ENCODE assay signal across 15 cellular contexts in genomic region chr11:20501252-20501651, GRCh38.
DNase-seq lines count a peak whose midpoint lies in the region; ATAC-seq and TF ChIP-seq lines count a peak whose summit lies in the region.
"Had no signal": no experiment of that assay in that cellular context is flagged by ENCODE, and none has a peak within 500 bp of the region (broad histone marks: within the 10 kb centered on the region; RNA-seq: fewer than 3 reads in every experiment).

No MANE protein-coding gene starts in this region.

- H3K4me1 Mint-ChIP-seq in activated CD4-positive, alpha-beta T cell treated with anti-CD3 and anti-CD28 coated beads for 36 hours, result no peaks in the 10 kb centered on the region
- H3K4me1 Mint-ChIP-seq in osteocyte (ENCODE audit: unreplicated experiment) (no peaks in the 10 kb centered on the region), GM23338 (peaks cover 28% of the 10 kb centered on the region)
- H3K4me1 Mint-ChIP-seq: activated naive CD4-positive, alpha-beta T cell treated with anti-CD3 and anti-CD28 coated beads, Interleukin-2, amount 10 ng/mL, durations not matched to agents 7 days and 5 days had no signal

- H3K36me3 Mint-ChIP-seq in activated CD4-positive, alpha-beta T cell treated with anti-CD3 and anti-CD28 coated beads for 36 hours (ENCODE audit: low read depth), result peaks cover 44% of the 10 kb centered on the region
- H3K36me3 Mint-ChIP-seq in osteocyte (ENCODE audit: unreplicated experiment), result peaks cover 18% of the 10 kb centered on the region
- H3K36me3 Mint-ChIP-seq in GM23338 (ENCODE audit: low read depth), result peaks cover 3% of the 10 kb centered on the region; the same call in 1 of the 3 replicates

- no peak for TF ChIP-seq CTCF in osteocyte (IDR thresholded peaks at IDR 0.05)
- TF ChIP-seq CTCF in transverse colon (IDR thresholded peaks at IDR 0.05), result no peak
- TF ChIP-seq CTCF in GM23338 (conservative IDR thresholded peaks at IDR 0.05; ENCODE audit: low read depth in 2 of 2), result no peak

- H3K36me3 ChIP-seq in transverse colon (no peaks in the 10 kb centered on the region), GM23338 (ENCODE audit: insufficient read depth) (no peaks in the 10 kb centered on the region), aorta (ENCODE audit: control insufficient read depth in 1 of 2, insufficient read depth in 2 of 2, low read length in 1 of 2) (peaks cover 0 to 2% of the 10 kb centered on the region in 2 donors)
- H3K36me3 ChIP-seq: breast epithelium had no signal

- CTCF ChIA-PET in activated CD4-positive, alpha-beta T cell treated with anti-CD3 and anti-CD28 coated beads for 36 hours (lab: Charles Lee), result interaction anchor here (1.2 kb wide), 1 partner anchor 12 kb away, joined by 3 read pairs; no protein-coding TSS in a partner anchor

- no peak for ATAC-seq in activated CD4-positive, alpha-beta T cell treated with anti-CD3 and anti-CD28 coated beads for 36 hours
- ATAC-seq in GM21717 (IDR thresholded peaks at IDR 0.05; ENCODE audit: unreplicated experiment) (peak; percentile 56), HG03354 (IDR thresholded peaks at IDR 0.05; ENCODE audit: poor library complexity, severe bottlenecking, unreplicated experiment) (peak; percentile 88), GM23338 (no peak), aorta (ENCODE audit: low FRiP score) (no peak)

- no peaks in the 10 kb centered on the region for H3K9me3 ChIP-seq in transverse colon
- no peaks in the 10 kb centered on the region for H3K9me3 ChIP-seq in aorta (ENCODE audit: control insufficient read depth, low read length)
- H3K9me3 ChIP-seq: breast epithelium had no signal

- no peaks in the 10 kb centered on the region for H3K79me2 ChIP-seq in GM23338 (replicated peaks; ENCODE audit: insufficient read depth)

- intact Hi-C loops in activated CD4-positive, alpha-beta T cell treated with anti-CD3 and anti-CD28 coated beads for 36 hours (cut with DNase I, micrococcal nuclease), result no loop called here
- intact Hi-C loops in transverse colon (cut with DNase I; ENCODE audit: low total_unique reads), result no loop called here
- intact Hi-C loops in aorta (cut with DNase I), result no loop called here

- no peak for DNase-seq in activated CD4-positive, alpha-beta T cell treated with anti-CD3 and anti-CD28 coated beads for 36 hours
- no peak for DNase-seq in activated CD4-positive, alpha-beta T cell treated with anti-CD3 and anti-CD28 coated beads for 48 hours
- no peak for DNase-seq in osteocyte (ENCODE audit: extremely low spot score, unreplicated experiment)
- no peak for DNase-seq in transverse colon
- DNase-seq in GM23338 (ENCODE audit: low spot score), result no peak
- no peak for DNase-seq in aorta
- DNase-seq: 8988T; activated naive CD4-positive, alpha-beta T cell treated with anti-CD3 and anti-CD28 coated beads, Interleukin-2, amount 10 ng/mL, durations not matched to agents 7 days and 5 days; effector CD4-positive, alpha-beta T cell; GF-D8; MM.1S; NCI-H2171 treated with DMSO at 0.1 percent for 48 hours had no signal

- in situ Hi-C loops in transverse colon (cut with MboI; ENCODE audit: low pct_ligation_motif_present in 1 of 4, low pct_unique_long_range_greater_than_20kb in 1 of 4, low sequenced_read_pairs in 3 of 4), result no loop called here

- H3K4me3 Mint-ChIP-seq in activated CD4-positive, alpha-beta T cell treated with anti-CD3 and anti-CD28 coated beads for 36 hours, result no peak overlapping the region
- H3K4me3 Mint-ChIP-seq in osteocyte (ENCODE audit: unreplicated experiment) (no peak overlapping the region), GM23338 (no peak overlapping the region)
- H3K4me3 Mint-ChIP-seq: activated naive CD4-positive, alpha-beta T cell treated with anti-CD3 and anti-CD28 coated beads, Interleukin-2, amount 10 ng/mL, durations not matched to agents 7 days and 5 days had no signal

- H2AFZ ChIP-seq in GM23338, result no peak overlapping the region

- no peaks in the 10 kb centered on the region for H3F3A ChIP-seq in GM23338 (replicated peaks; ENCODE audit: low read depth)

- TF ChIP-seq EP300 in transverse colon (IDR thresholded peaks at IDR 0.05; ENCODE audit: low read depth), result no peak

- H3K4me2 ChIP-seq in GM23338, result no peak overlapping the region

- H3K4me3 ChIP-seq in transverse colon (no peak overlapping the region), GM23338 (no peak overlapping the region), aorta (ENCODE audit: low read length in 2 of 2) (no peak overlapping the region)
- H3K4me3 ChIP-seq: breast epithelium had no signal

- H3K27ac Mint-ChIP-seq in activated CD4-positive, alpha-beta T cell treated with anti-CD3 and anti-CD28 coated beads for 36 hours, result peak overlapping the region; percentile 63
- H3K27ac Mint-ChIP-seq in osteocyte (ENCODE audit: unreplicated experiment) (peak overlapping the region; percentile 4), GM23338 (no peak overlapping the region)
- H3K27ac Mint-ChIP-seq: activated naive CD4-positive, alpha-beta T cell treated with anti-CD3 and anti-CD28 coated beads, Interleukin-2, amount 10 ng/mL, durations not matched to agents 7 days and 5 days had no signal

- no peaks in the 10 kb centered on the region for H3K4me1 ChIP-seq in transverse colon
- H3K4me1 ChIP-seq in GM23338 (ENCODE audit: insufficient read depth), result peaks cover 17% of the 10 kb centered on the region
- H3K4me1 ChIP-seq in aorta (ENCODE audit: control insufficient read depth in 1 of 2, insufficient read depth in 2 of 2, low read length in 2 of 2), result peaks cover 0 to 1% of the 10 kb centered on the region in 2 donors
- H3K4me1 ChIP-seq: breast epithelium had no signal

- POLR2A ChIA-PET in activated CD4-positive, alpha-beta T cell treated with anti-CD3 and anti-CD28 coated beads for 36 hours (lab: Charles Lee), result no interaction called here

- no peaks in the 10 kb centered on the region for H3K9me2 ChIP-seq in GM23338 (ENCODE audit: insufficient read depth)

- no peaks in the 10 kb centered on the region for H3K27me3 Mint-ChIP-seq in activated CD4-positive, alpha-beta T cell treated with anti-CD3 and anti-CD28 coated beads for 36 hours
- no peaks in the 10 kb centered on the region for H3K27me3 Mint-ChIP-seq in osteocyte (ENCODE audit: unreplicated experiment)
- H3K27me3 Mint-ChIP-seq in GM23338 (ENCODE audit: insufficient read depth, low read depth, poor library complexity), result no peaks in the 10 kb centered on the region
- H3K27me3 Mint-ChIP-seq: activated naive CD4-positive, alpha-beta T cell treated with anti-CD3 and anti-CD28 coated beads, Interleukin-2, amount 10 ng/mL, durations not matched to agents 7 days and 5 days had no signal

- no peak overlapping the region for H3K27ac ChIP-seq in transverse colon
- no peak overlapping the region for H3K27ac ChIP-seq in GM23338 (ENCODE audit: low read depth)
- no peak overlapping the region for H3K27ac ChIP-seq in aorta (ENCODE audit: low read depth in 1 of 2, low read length in 2 of 2)
- H3K27ac ChIP-seq: breast epithelium had no signal

- no peak for TF ChIP-seq POLR2A in transverse colon (IDR thresholded peaks at IDR 0.05)

- no peaks in the 10 kb centered on the region for H3K9me3 Mint-ChIP-seq in activated CD4-positive, alpha-beta T cell treated with anti-CD3 and anti-CD28 coated beads for 36 hours (ENCODE audit: low read depth)
- H3K9me3 Mint-ChIP-seq in osteocyte (ENCODE audit: unreplicated experiment), result no peaks in the 10 kb centered on the region
- no peaks in the 10 kb centered on the region for H3K9me3 Mint-ChIP-seq in GM23338
- H3K9me3 Mint-ChIP-seq: activated naive CD4-positive, alpha-beta T cell treated with anti-CD3 and anti-CD28 coated beads, Interleukin-2, amount 10 ng/mL, durations not matched to agents 7 days and 5 days had no signal

- no peaks in the 10 kb centered on the region for H3K27me3 ChIP-seq in transverse colon
- H3K27me3 ChIP-seq in GM23338 (ENCODE audit: insufficient read depth), result no peaks in the 10 kb centered on the region
- no peaks in the 10 kb centered on the region for H3K27me3 ChIP-seq in aorta (ENCODE audit: control insufficient read depth in 1 of 2, insufficient read depth in 2 of 2, low read length in 1 of 2)
- H3K27me3 ChIP-seq: breast epithelium had no signal

- no peaks in the 10 kb centered on the region for H4K20me1 ChIP-seq in GM23338 (replicated peaks; ENCODE audit: insufficient read depth)

TF ChIP-seq in GM23338, 12 proteins besides CTCF, POLR2A, EP300 and RAD21 (continues in another document):
- TF ChIP-seq EZH2phosphoT487 (IDR thresholded peaks at IDR 0.05; ENCODE audit: unreplicated experiment) (no peak), ETS1 (IDR thresholded peaks at IDR 0.05) (no peak)

Comparison
In these comparisons a context has a peak if more than half of its experiments do, and no peak if none do; other contexts are left out.
1. ATAC-seq: peak in GM21717 (single experiment) and HG03354 (single experiment); none in activated CD4-positive, alpha-beta T cell treated with anti-CD3 and anti-CD28 coated beads for 36 hours (single experiment), GM23338 (single experiment) and aorta (single experiment).